In the genomic region with DNA sequence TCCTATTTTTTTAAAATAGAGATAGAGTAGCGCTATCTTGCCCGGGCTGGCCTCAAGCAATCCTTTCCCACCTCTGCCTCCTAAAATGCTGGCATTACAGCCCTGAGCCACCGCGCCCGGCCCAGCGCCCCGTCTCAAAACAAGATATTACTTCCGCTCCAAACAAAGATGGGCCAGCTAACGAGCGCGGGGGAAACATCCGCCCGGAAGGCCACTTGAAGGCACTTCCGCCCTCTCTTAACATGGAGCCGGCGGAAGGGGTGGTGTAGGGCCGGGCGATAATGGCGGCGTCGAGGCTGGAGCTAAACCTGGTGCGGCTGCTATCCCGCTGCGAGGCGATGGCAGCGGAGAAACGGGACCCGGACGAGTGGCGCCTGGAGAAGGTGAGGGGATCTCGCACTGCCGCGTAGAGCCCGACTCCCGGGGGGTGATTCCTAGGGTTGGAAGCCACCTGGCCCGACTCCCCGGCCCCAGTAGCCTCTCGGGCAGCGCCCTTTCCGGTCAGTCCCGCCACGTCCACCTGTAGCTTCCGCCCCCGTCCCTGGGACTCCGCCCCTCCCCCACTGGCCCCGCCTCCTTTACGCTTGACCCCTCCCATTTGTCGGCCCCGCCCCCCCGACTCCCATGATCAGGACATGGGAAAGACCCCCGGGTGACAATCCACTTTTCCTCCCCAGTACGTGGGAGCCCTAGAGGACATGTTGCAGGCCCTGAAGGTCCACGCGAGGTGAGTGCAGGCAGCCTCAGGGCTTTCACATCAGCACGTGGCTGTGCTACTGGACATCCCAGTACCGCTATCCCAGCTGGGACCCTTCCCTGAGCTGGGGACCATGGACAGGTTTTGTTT, we compare ENCODE assay signal across 8 cellular contexts. TPM values are rescaled to one million over a fixed set of nuclear protein-coding genes. Genes with fewer than 3 reads are reported as not detected.
DNase-seq lines count a peak whose midpoint lies in the region; ATAC-seq, FAIRE-seq and TF ChIP-seq lines count a peak whose summit lies in the region.

A gene with protein sequence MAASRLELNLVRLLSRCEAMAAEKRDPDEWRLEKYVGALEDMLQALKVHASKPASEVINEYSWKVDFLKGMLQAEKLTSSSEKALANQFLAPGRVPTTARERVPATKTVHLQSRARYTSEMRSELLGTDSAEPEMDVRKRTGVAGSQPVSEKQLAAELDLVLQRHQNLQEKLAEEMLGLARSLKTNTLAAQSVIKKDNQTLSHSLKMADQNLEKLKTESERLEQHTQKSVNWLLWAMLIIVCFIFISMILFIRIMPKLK (plus strand): TSS at position 233 of the 847 bp plus-strand sequence. CDS start 49 bp downstream, at position 282.

- WGBS in pancreas, 2 donors, result 3 to 4% methylated on average over 52 to 56 of the region's 56 CpGs
- WGBS in thyroid gland, 2 donors, result 0 to 4% methylated on average over 24 to 42 of the region's 56 CpGs

- TF ChIP-seq POLR2A in thyroid gland (IDR thresholded peaks at IDR 0.05), result peak in 1 of 2 donors; percentile 65

- peaks cover 13% of the 10 kb centered on the region for H3K4me1 Mint-ChIP-seq in activated naive CD8-positive, alpha-beta T cell treated with anti-CD3 and anti-CD28 coated beads, Interleukin-2, amount 10 ng/mL, durations not matched to agents 7 days and 5 days

- H3K27me3 ChIP-seq in SU-DHL-6 (ENCODE audit: low read length) (no peaks in the 10 kb centered on the region), pancreas (no peaks in the 10 kb centered on the region), thyroid gland (no peaks in the 10 kb centered on the region)

- no peaks in the 10 kb centered on the region for H3K36me3 ChIP-seq in SU-DHL-6 (ENCODE audit: low read length)
- peaks cover 0 to 12% (median 0%) of the 10 kb centered on the region in 3 donors for H3K36me3 ChIP-seq in pancreas
- peaks cover 12 to 25% of the 10 kb centered on the region in 2 donors for H3K36me3 ChIP-seq in thyroid gland

- TF ChIP-seq CTCF in HFF-Myc (IDR thresholded peaks at IDR 0.05; ENCODE audit: low read depth, low read length, missing control alignments) (no peak), SU-DHL-6 (IDR thresholded peaks at IDR 0.05; ENCODE audit: insufficient read depth, low read length, poor library complexity, severe bottlenecking) (no peak), pancreas (IDR thresholded peaks at IDR 0.05) (no peak), thyroid gland (IDR thresholded peaks at IDR 0.05) (no peak)

- POLR2A ChIA-PET in activated naive CD8-positive, alpha-beta T cell treated with anti-CD3 and anti-CD28 coated beads, Interleukin-2, amount 10 ng/mL, durations not matched to agents 7 days and 5 days (lab: Charles Lee), result interaction anchor here (0.5 to 2.4 kb wide), 14 partner anchors 10 to 555 kb away, joined by 3 to 48 read pairs (median 7); a partner anchor contains a TSS

- H3K4me2 ChIP-seq in SU-DHL-6 (ENCODE audit: low read depth, low read length, poor library complexity, severe bottlenecking), result peak within 1 kb of the TSS; percentile 83

- peak within 1 kb of the TSS; percentile 64 for H3K9ac ChIP-seq in SU-DHL-6 (ENCODE audit: low read length)

- H3K27me3 Mint-ChIP-seq in activated naive CD8-positive, alpha-beta T cell treated with anti-CD3 and anti-CD28 coated beads, Interleukin-2, amount 10 ng/mL, durations not matched to agents 7 days and 5 days, result no peaks in the 10 kb centered on the region

- H3K79me2 ChIP-seq in SU-DHL-6 (ENCODE audit: insufficient read depth, low read length), result no peaks in the 10 kb centered on the region

- H3K27ac ChIP-seq in SU-DHL-6 (ENCODE audit: low read depth, low read length) (peak within 1 kb of the TSS; percentile 71), pancreas (peak within 1 kb of the TSS; percentile 88 to 96 (median 88)), thyroid gland (peak within 1 kb of the TSS; percentile 73 to 92 (median 89))

- H3K36me3 Mint-ChIP-seq in activated naive CD8-positive, alpha-beta T cell treated with anti-CD3 and anti-CD28 coated beads, Interleukin-2, amount 10 ng/mL, durations not matched to agents 7 days and 5 days, result peaks cover 24% of the 10 kb centered on the region

- no peaks in the 10 kb centered on the region for H3K9me2 ChIP-seq in SU-DHL-6 (replicated peaks; ENCODE audit: insufficient read depth, low read length)

- DNase-seq in G401 (ENCODE audit: low spot score), result peak; percentile 94
- peak; percentile 74 for DNase-seq in HFF-Myc (ENCODE audit: extremely low read depth, low read depth)
- DNase-seq in NCI-H128 (lab: John Stamatoyannopoulos, UW; ENCODE audit: unreplicated experiment), result peak; percentile 78
- DNase-seq in activated naive CD8-positive, alpha-beta T cell treated with anti-CD3 and anti-CD28 coated beads, Interleukin-2, amount 10 ng/mL, durations not matched to agents 7 days and 5 days, result peak; percentile 83
- DNase-seq in Right ventricle myocardium inferior (ENCODE audit: missing footprints), result peak; percentile 96
- peak; percentile 89 to 96 (median 92) for DNase-seq in pancreas
- DNase-seq in thyroid gland, result peak; percentile 93

- in situ Hi-C loops in G401 (cut with HindIII; ENCODE audit: low sequenced_read_pairs), result no loop called here

- peak; percentile 95 for ATAC-seq in activated naive CD8-positive, alpha-beta T cell treated with anti-CD3 and anti-CD28 coated beads, Interleukin-2, amount 10 ng/mL, durations not matched to agents 7 days and 5 days (ENCODE audit: low read depth)
- peak; percentile 97 for ATAC-seq in Right ventricle myocardium inferior
- ATAC-seq in pancreas, result peak; percentile 95 to 97 (median 96)

- H3F3A ChIP-seq in SU-DHL-6 (ENCODE audit: insufficient read depth), result 0 out of 2 replicates have a peak, but pooled peaks cover 3% of the 10 kb centered on the region

- H3K9me3 ChIP-seq in SU-DHL-6 (ENCODE audit: insufficient read depth, low read length) (no peaks in the 10 kb centered on the region), pancreas (no peaks in the 10 kb centered on the region), thyroid gland (no peaks in the 10 kb centered on the region)

- H3K27ac Mint-ChIP-seq in activated naive CD8-positive, alpha-beta T cell treated with anti-CD3 and anti-CD28 coated beads, Interleukin-2, amount 10 ng/mL, durations not matched to agents 7 days and 5 days, result peak within 1 kb of the TSS; percentile 99

- H3K4me3 Mint-ChIP-seq in activated naive CD8-positive, alpha-beta T cell treated with anti-CD3 and anti-CD28 coated beads, Interleukin-2, amount 10 ng/mL, durations not matched to agents 7 days and 5 days, result peak within 1 kb of the TSS; percentile 90

- H4K20me1 ChIP-seq in SU-DHL-6 (ENCODE audit: low read depth, low read length), result no peaks in the 10 kb centered on the region

- peak within 1 kb of the TSS; percentile 88 for H2AFZ ChIP-seq in SU-DHL-6 (ENCODE audit: low read depth, low read length, severe bottlenecking)

- H3K4me1 ChIP-seq in pancreas (peaks cover 0 to 5% (median 4%) of the 10 kb centered on the region in 3 donors), thyroid gland (peaks cover 8 to 12% of the 10 kb centered on the region in 2 donors)

- H3K4me3 ChIP-seq in HFF-Myc (replicated peaks; ENCODE audit: low read depth, low read length) (peak within 1 kb of the TSS; percentile 48), SU-DHL-6 (ENCODE audit: insufficient read depth, low read length, poor library complexity, severe bottlenecking) (peak within 1 kb of the TSS; percentile 65), pancreas (peak within 1 kb of the TSS; percentile 55 to 66 (median 60)), thyroid gland (replicated peaks in 1 of 3) (peak within 1 kb of the TSS; percentile 37 to 61 (median 39))

- intact Hi-C loops in Right ventricle myocardium inferior (cut with DNase I) (loop anchor here (1.0 kb wide), 2 partner anchors 52 to 122 kb away; a partner anchor contains a TSS), pancreas (cut with DNase I) (no loop called here), thyroid gland (cut with DNase I) (loop anchor here (10.0 kb wide), 2 partner anchors 49 to 141 kb away; a partner anchor contains a TSS)

- FAIRE-seq in pancreas (lab: Jason Lieb, UNC), result no peak

- no peaks in the 10 kb centered on the region for H3K9me3 Mint-ChIP-seq in activated naive CD8-positive, alpha-beta T cell treated with anti-CD3 and anti-CD28 coated beads, Interleukin-2, amount 10 ng/mL, durations not matched to agents 7 days and 5 days

RNA-seq across cellular contexts. Expression of the gene that starts here (rescaled TPM):
- total RNA-seq in G401 (2014; rRNA removed; shearing (Covaris generic)), result 22.0 and 29.7 TPM in 2 replicates
- total RNA-seq in activated naive CD8-positive, alpha-beta T cell treated with anti-CD3 and anti-CD28 coated beads, Interleukin-2, amount 10 ng/mL, durations not matched to agents 7 days and 5 days, result 10 to 100 TPM; 30.1 to 31.8 TPM
- total RNA-seq in Right ventricle myocardium inferior (32.8 TPM), pancreas (10 to 100 TPM; 12.8 to 22.4 (median 16.4) TPM), thyroid gland (10 to 100 TPM; 21.4 to 36.0 (median 27.4) TPM)
- 10 to 100 TPM; 43.3 to 46.6 TPM for polyA plus RNA-seq in pancreas

Comparison
In these comparisons a context has a peak if more than half of its experiments do, and no peak if none do; other contexts are left out.
1. Peak in every context shown above with its lines: DNase-seq, ATAC-seq, H3K4me3 ChIP-seq and H3K27ac ChIP-seq.
2. intact Hi-C loops: an anchor here in Right ventricle myocardium inferior (1.0 kb wide) and thyroid gland (10.0 kb wide); none called in pancreas.